Comparison of ENCODE assay signal across 8 cellular contexts in the genomic region with DNA sequence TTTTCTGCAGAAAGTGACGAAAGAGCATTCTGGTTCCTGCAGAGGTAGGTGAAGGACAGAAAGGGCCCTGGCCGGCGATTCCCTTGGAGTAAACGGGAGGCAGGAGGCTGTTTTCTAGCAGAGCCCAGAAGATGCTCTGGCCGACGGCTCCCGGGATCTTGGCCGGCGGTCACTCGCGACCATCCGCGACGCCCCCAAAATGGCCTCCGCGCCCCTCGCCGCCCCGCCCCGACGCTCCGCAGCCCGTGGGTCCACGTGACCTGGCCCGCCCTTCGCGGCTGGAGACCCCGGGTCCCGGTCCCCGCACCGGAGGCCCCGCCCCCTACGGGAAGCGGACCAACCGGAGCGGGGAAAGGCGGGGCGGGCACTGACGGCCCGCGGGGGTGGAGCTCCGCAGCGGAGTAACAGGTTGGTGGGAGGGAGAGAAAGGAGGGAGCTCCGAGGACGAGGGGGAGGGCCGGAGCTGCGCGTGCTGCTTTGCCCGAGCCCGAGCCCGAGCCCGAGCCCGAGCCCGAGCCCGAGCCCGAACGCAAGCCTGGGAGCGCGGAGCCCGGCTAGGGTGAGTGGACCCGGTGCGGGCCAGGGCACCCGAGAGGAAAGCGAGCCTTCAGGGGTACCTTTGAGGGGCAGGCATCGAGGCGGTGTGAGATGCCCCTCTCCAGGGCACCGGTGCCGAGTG. TPM values are rescaled to one million over a fixed set of nuclear protein-coding genes. Genes with fewer than 3 reads are reported as not detected.
DNase-seq lines count a peak whose midpoint lies in the region; ATAC-seq, FAIRE-seq and TF ChIP-seq lines count a peak whose summit lies in the region.

CGN (plus strand) TSS at position 431 of the 679 bp plus-strand sequence. CDS start 7,133 bp downstream, outside the sequence.

- FAIRE-seq in TTC549 (lab: Jason Lieb, UNC) = peak; percentile 50
- peak; percentile 75 for FAIRE-seq in K562 (lab: Jason Lieb, UNC)

- CTCF ChIA-PET in K562 (lab: Yijun Ruan, JAX; ENCODE audit: low intra/inter-chr PET ratio) = no interaction called here

- intact Hi-C loops in K562 (cut with micrococcal nuclease) = no loop called here
- intact Hi-C loops in sciatic nerve (cut with DNase I) = no loop called here

- 0% methylated on average over 14 of the region's 68 CpGs for WGBS in K562 (ENCODE audit: insufficient coverage, low coverage, missing lambda C conversion rate)
- WGBS in iPS DF 6.9 (ENCODE audit: insufficient coverage, insufficient read length) = no CpG with 5 or more reads among the region's 68 CpGs

- H3K27me3 ChIP-seq in K562 (ENCODE audit: control insufficient read depth in 2 of 2, insufficient read depth in 2 of 2, low read length in 2 of 2) = peaks cover 5 to 32% of the 10 kb centered on the region in 2 experiments; a peak in 3 of 5 replicates
- H3K27me3 ChIP-seq in iPS DF 6.9 (ENCODE audit: control insufficient read depth, insufficient read depth, low read length) = no peaks in the 10 kb centered on the region

- no peak for TF ChIP-seq POLR2A in K562 (conservative IDR thresholded peaks at IDR 0.05)

- no peak for TF ChIP-seq RAD21 in K562 (CRISPR knock-in tag; conservative IDR thresholded peaks at IDR 0.05 in 1 of 2, IDR thresholded peaks at IDR 0.05 in 1 of 2)

- peak within 1 kb of the TSS; percentile 54 for H3K4me2 ChIP-seq in K562 (ENCODE audit: insufficient read depth, low read length)

- in situ Hi-C loops in K562 (cut with MboI) = no loop called here

- peak within 1 kb of the TSS in 1 of 2 experiments; percentile 89; a peak in 3 of 4 replicates for H3K9ac ChIP-seq in K562 (ENCODE audit: insufficient read depth in 1 of 2, low read depth in 2 of 2, low read length in 2 of 2)

- H3K4me3 ChIP-seq in GM12865 (ENCODE audit: low read depth, low read length) (peak within 1 kb of the TSS; percentile 88), K562 (peak within 1 kb of the TSS; percentile 53), iPS DF 6.9 (ENCODE audit: low read length) (peak within 1 kb of the TSS; percentile 75)

- DNase-seq in GM12865 (ENCODE audit: low read depth) (peak; percentile 86), NCI-H2081 (lab: John Stamatoyannopoulos, UW) (peak; percentile 97 to 98), K562 (ENCODE audit: extremely low read depth in 1 of 4, low spot score in 3 of 4) (peak; percentile 83 to 95 (median 89)), iPS DF 6.9 (ENCODE audit: low read depth, low spot score) (peak; percentile 82), sciatic nerve (ENCODE audit: low spot score) (peak; percentile 88)

- ATAC-seq in HG02938 (IDR thresholded peaks at IDR 0.05; ENCODE audit: unreplicated experiment) = peak; percentile 70
- ATAC-seq in K562 = peak; percentile 99
- peak; percentile 97 for ATAC-seq in sciatic nerve
- no peak for ATAC-seq in HG03378 (IDR thresholded peaks at IDR 0.05; ENCODE audit: unreplicated experiment)

- no peaks in the 10 kb centered on the region for H3K9me3 ChIP-seq in K562 (replicated peaks; ENCODE audit: control insufficient read depth, insufficient read depth, low read depth, low read length)
- H3K9me3 ChIP-seq in iPS DF 6.9 (ENCODE audit: control insufficient read depth, insufficient read depth, low read length) = no peaks in the 10 kb centered on the region

- H3K4me1 ChIP-seq in K562 (replicated peaks in 1 of 2; ENCODE audit: control insufficient read depth in 2 of 2, insufficient read depth in 2 of 2, low read length in 2 of 2) (peaks cover 8 to 19% of the 10 kb centered on the region in 2 experiments; a peak in 3 of 5 replicates), iPS DF 6.9 (ENCODE audit: control insufficient read depth, insufficient read depth, low read length) (peaks cover 12% of the 10 kb centered on the region)

- no peaks in the 10 kb centered on the region for H3K9me1 ChIP-seq in K562 (ENCODE audit: control insufficient read depth, insufficient read depth, low read length)

- peak within 1 kb of the TSS; percentile 76 for H2AFZ ChIP-seq in K562 (ENCODE audit: low read depth, low read length)

- no peaks in the 10 kb centered on the region for H3K36me3 ChIP-seq in K562 (ENCODE audit: control insufficient read depth, insufficient read depth, low read length)
- H3K36me3 ChIP-seq in iPS DF 6.9 (ENCODE audit: control insufficient read depth, insufficient read depth, low read length) = no peaks in the 10 kb centered on the region

- H3K27ac ChIP-seq in K562 (ENCODE audit: extremely low read depth, low read depth, low read length) (no peak within 1 kb of the TSS), iPS DF 6.9 (ENCODE audit: low read length) (no peak within 1 kb of the TSS)

- POLR2A ChIA-PET in K562 (lab: Yijun Ruan, JAX) = interaction anchor here (0.6 to 1.2 kb wide), 7 partner anchors 11 to 412 kb away, joined by 3 to 5 read pairs (median 3); no protein-coding TSS in a partner anchor

- no peaks in the 10 kb centered on the region; the same call in 1 of the 2 replicates for H4K20me1 ChIP-seq in K562 (replicated peaks; ENCODE audit: control insufficient read depth, insufficient read depth, low read length)

- BruUV-seq in K562 (replicated peaks; lab: Mats Ljungman, UMichigan) = no TSS peak

- no peaks in the 10 kb centered on the region for H3K79me2 ChIP-seq in K562 (ENCODE audit: control insufficient read depth, insufficient read depth, low read length)

- no peak for TF ChIP-seq EP300 in K562 (IDR thresholded peaks at IDR 0.05; ENCODE audit: low read length)

- TF ChIP-seq CTCF in GM12865 (IDR thresholded peaks at IDR 0.05; ENCODE audit: insufficient read depth, low read depth, low read length, missing control alignments) (no peak), K562 (IDR thresholded peaks at IDR 0.05 in 2 of 3, conservative IDR thresholded peaks at IDR 0.05 in 1 of 3; ENCODE audit: insufficient read depth in 2 of 3, low read depth in 1 of 3, low read length in 3 of 3) (no peak)

TF ChIP-seq in K562, 482 proteins besides CTCF, POLR2A, EP300 and RAD21 (continues in another document):
- TF ChIP-seq NRF1 (conservative IDR thresholded peaks at IDR 0.05 in 1 of 2, IDR thresholded peaks at IDR 0.05 in 1 of 2) = peak; percentile 79 to 81
- TF ChIP-seq ZNF431 (CRISPR knock-in tag; IDR thresholded peaks at IDR 0.05) = 0 out of 2 replicates have a peak, but pooled peaks have one; percentile 27
- TF ChIP-seq EZH2 (IDR thresholded peaks at IDR 0.05; ENCODE audit: borderline replicate concordance, low read depth, low read length) = no peak
- TF ChIP-seq ZNF77 (CRISPR knock-in tag; IDR thresholded peaks at IDR 0.05) = no peak
- TF ChIP-seq EGR1 (conservative IDR thresholded peaks at IDR 0.05) = peak; percentile 41; the same call in 1 of the 2 replicates
- TF ChIP-seq ZNF512 (tag; IDR thresholded peaks at IDR 0.05) = peak; percentile 76; the same call in 1 of the 2 replicates
- no peak for TF ChIP-seq FIP1L1 (IDR thresholded peaks at IDR 0.05; ENCODE audit: low read depth, low read length, poor library complexity, severe bottlenecking)
- TF ChIP-seq RCOR1 (IDR thresholded peaks at IDR 0.05; ENCODE audit: borderline replicate concordance in 1 of 2, low read depth in 2 of 2, low read length in 2 of 2) = no peak; a peak in 1 of 4 replicates
- TF ChIP-seq MBD1 (CRISPR knock-in tag; IDR thresholded peaks at IDR 0.05) = no peak
- peak; percentile 72; the same call in 1 of the 2 replicates for TF ChIP-seq SNIP1 (IDR thresholded peaks at IDR 0.05; ENCODE audit: low read depth)

RNA-seq across cellular contexts. Expression of gene CGN, which starts in this region (rescaled TPM):
- 0.30 and 0.32 TPM in 2 replicates for total RNA-seq in K562 (2011; cell fraction: chromatin; rRNA removed; ENCODE audit: low replicate concordance)
- total RNA-seq in K562 (2011; cell fraction: nucleolus; rRNA removed) = under 0.01 and 0.39 TPM in 2 replicates
- 0.31 and 0.59 TPM in 2 replicates for total RNA-seq in K562 (2011; cell fraction: nucleoplasm; rRNA removed)
- total RNA-seq in K562 (2014; rRNA removed) (1.4 TPM in 1 of 2 replicates, not detected in the other), K562 (2014; rRNA removed; fragmentation: Illumina TruSeq; extraction: Trizol) (0.04 and 0.06 TPM in 2 replicates), K562 (2015; rRNA removed; fragmentation: Illumina TruSeq; extraction: Trizol) (0.07 TPM in 1 of 2 replicates, not detected in the other), K562 (2021) (0.27 and 0.34 TPM in 2 replicates), sciatic nerve (2.0 TPM)
- polyA plus RNA-seq in K562 (2011; rRNA removed) (0.14 and 0.16 TPM in 2 replicates), K562 (2014; fragmentation: Illumina TruSeq; extraction: Trizol) (0.03 and 0.19 TPM in 2 replicates), K562 (2014; fragmentation: Nextera tagmentation; extraction: Ambion mirVana) (under 1 TPM in 1 of 2 experiments, not detected in 1; 0.18 TPM), K562 (2014; rRNA removed) (0.09 TPM in 1 of 2 replicates, not detected in the other)
- 0.03 and 0.13 TPM in 2 replicates for polyA plus RNA-seq in K562 (2011; cell fraction: cytosol; rRNA removed)
- 0.40 and 0.88 TPM in 2 replicates for polyA plus RNA-seq in K562 (2011; cell fraction: nucleus; rRNA removed)
- polyA plus RNA-seq in K562 (2012) = 0.04 and 0.09 TPM in 2 replicates
- 0.04 TPM in 1 of 2 replicates, not detected in the other for polyA minus RNA-seq in K562 (2011; rRNA and poly(A)+ RNA removed)
- polyA minus RNA-seq in K562 (2011; cell fraction: cytosol; rRNA and poly(A)+ RNA removed) = 0.27 TPM in 1 of 2 replicates, not detected in the other
- polyA minus RNA-seq in K562 (2011; cell fraction: nucleus; rRNA and poly(A)+ RNA removed) = 0.11 and 0.13 TPM in 2 replicates
